Comparison of ENCODE assay signal across 12 cellular contexts in genomic region chr9:15403155-15403554, GRCh38. TPM values are rescaled to one million over a fixed set of nuclear protein-coding genes. Genes with fewer than 3 reads are reported as not detected.
A peak's percentile ranks its signal among the peaks of the same experiment; 100 is the strongest.
DNase-seq lines count a peak whose midpoint lies in the region; ATAC-seq and TF ChIP-seq lines count a peak whose summit lies in the region.
"Had no signal": no experiment of that assay in that cellular context is flagged by ENCODE, and none has a peak within 500 bp of the region (broad histone marks: within the 10 kb centered on the region; RNA-seq: fewer than 3 reads in every experiment).

No MANE protein-coding gene starts in this region.

- H3K36me3 Mint-ChIP-seq in activated T-cell treated with anti-CD3 and anti-CD28 coated beads, Interleukin-2, amount 50 U/mL, for 72 hours (ENCODE audit: insufficient read depth in 2 of 2) = peaks cover 3 to 7% of the 10 kb centered on the region in 2 donors
- H3K36me3 Mint-ChIP-seq in stimulated activated effector memory CD8-positive, alpha-beta T cell treated with anti-CD3 and anti-CD28 coated beads, Interleukin-12 subunit alpha, Interleukin-12 subunit beta, amount 100 ng/mL, for 72 hours = no peaks in the 10 kb centered on the region

- H3K27me3 ChIP-seq in MG63 = peaks cover 5% of the 10 kb centered on the region; the same call in 1 of the 2 replicates
- H3K27me3 ChIP-seq in colonic mucosa = no peaks in the 10 kb centered on the region
- H3K27me3 ChIP-seq: testis had no signal

- H3K4me3 Mint-ChIP-seq in activated T-cell treated with anti-CD3 and anti-CD28 coated beads, Interleukin-2, amount 50 U/mL, for 72 hours = no peak overlapping the region
- H3K4me3 Mint-ChIP-seq in stimulated activated effector memory CD8-positive, alpha-beta T cell treated with anti-CD3 and anti-CD28 coated beads, Interleukin-12 subunit alpha, Interleukin-12 subunit beta, amount 100 ng/mL, for 72 hours = no peak overlapping the region
- H3K4me3 Mint-ChIP-seq: central memory CD8-positive, alpha-beta T cell; T-helper 2 cell treated with Interferon-gamma antibody and Interleukin-4, amounts not matched to agents 5 μg/mL and 100 μg/mL, for 36 hours had no signal

- no peaks in the 10 kb centered on the region for H3K4me1 Mint-ChIP-seq in activated T-cell treated with anti-CD3 and anti-CD28 coated beads, Interleukin-2, amount 50 U/mL, for 72 hours (ENCODE audit: low read depth)
- no peaks in the 10 kb centered on the region for H3K4me1 Mint-ChIP-seq in stimulated activated effector memory CD8-positive, alpha-beta T cell treated with anti-CD3 and anti-CD28 coated beads, Interleukin-12 subunit alpha, Interleukin-12 subunit beta, amount 100 ng/mL, for 72 hours
- H3K4me1 Mint-ChIP-seq: central memory CD8-positive, alpha-beta T cell had no signal

- H3K27ac Mint-ChIP-seq in activated T-cell treated with anti-CD3 and anti-CD28 coated beads, Interleukin-2, amount 50 U/mL, for 72 hours = no peak overlapping the region
- no peak overlapping the region for H3K27ac Mint-ChIP-seq in stimulated activated effector memory CD8-positive, alpha-beta T cell treated with anti-CD3 and anti-CD28 coated beads, Interleukin-12 subunit alpha, Interleukin-12 subunit beta, amount 100 ng/mL, for 72 hours
- H3K27ac Mint-ChIP-seq: T-helper 2 cell treated with Interferon-gamma antibody and Interleukin-4, amounts not matched to agents 5 μg/mL and 100 μg/mL, for 36 hours had no signal

- H3K27ac ChIP-seq in colonic mucosa = no peak overlapping the region
- H3K27ac ChIP-seq: testis had no signal

- H3K9me3 Mint-ChIP-seq in activated T-cell treated with anti-CD3 and anti-CD28 coated beads, Interleukin-2, amount 50 U/mL, for 72 hours = peaks cover 3 to 5% of the 10 kb centered on the region in 2 donors
- peaks cover 6% of the 10 kb centered on the region for H3K9me3 Mint-ChIP-seq in stimulated activated effector memory CD8-positive, alpha-beta T cell treated with anti-CD3 and anti-CD28 coated beads, Interleukin-12 subunit alpha, Interleukin-12 subunit beta, amount 100 ng/mL, for 72 hours
- H3K9me3 Mint-ChIP-seq: central memory CD8-positive, alpha-beta T cell had no signal

- peak; percentile 28 for TF ChIP-seq CTCF in colonic mucosa (IDR thresholded peaks at IDR 0.05)

- H3K9me3 ChIP-seq in MG63 = peaks cover 10% of the 10 kb centered on the region
- H3K9me3 ChIP-seq in colonic mucosa = no peaks in the 10 kb centered on the region
- H3K9me3 ChIP-seq: testis had no signal

- H3K4me3 ChIP-seq in MG63 = no peak overlapping the region
- no peak overlapping the region for H3K4me3 ChIP-seq in colonic mucosa
- H3K4me3 ChIP-seq: testis had no signal

- H3K36me3 ChIP-seq in MG63 (no peaks in the 10 kb centered on the region), colonic mucosa (no peaks in the 10 kb centered on the region)

- no peaks in the 10 kb centered on the region for H3K4me1 ChIP-seq in colonic mucosa
- H3K4me1 ChIP-seq: testis had no signal

- DNase-seq in activated T-cell treated with anti-CD3 and anti-CD28 coated beads, Interleukin-2, amount 50 U/mL, for 72 hours = peak in 1 of 2 donors; percentile 4
- DNase-seq in activated T-cell treated with anti-CD3 and anti-CD28 coated beads for 4 hours = no peak
- DNase-seq in MG63 = peak; percentile 44
- DNase-seq in colonic mucosa = no peak
- DNase-seq in stimulated activated effector memory CD8-positive, alpha-beta T cell treated with anti-CD3 and anti-CD28 coated beads, Interleukin-12 subunit alpha, Interleukin-12 subunit beta, amount 100 ng/mL, for 72 hours (ENCODE audit: low spot score in 2 of 2) = no peak
- DNase-seq: DMS79, testis had no signal

- no peak overlapping the region for H3K9ac ChIP-seq in colonic mucosa (ENCODE audit: low read depth in 2 of 2, low read length in 2 of 2)

- H3K27me3 Mint-ChIP-seq in activated T-cell treated with anti-CD3 and anti-CD28 coated beads, Interleukin-2, amount 50 U/mL, for 72 hours (ENCODE audit: low read depth) = no peaks in the 10 kb centered on the region
- H3K27me3 Mint-ChIP-seq: central memory CD8-positive, alpha-beta T cell had no signal

- peak; percentile 32 to 61 for ATAC-seq in activated T-cell treated with anti-CD3 and anti-CD28 coated beads, Interleukin-2, amount 50 U/mL, for 72 hours (replicated peaks in 1 of 2)
- peak; percentile 66 for ATAC-seq in stimulated activated effector memory CD8-positive, alpha-beta T cell treated with anti-CD3 and anti-CD28 coated beads, Interleukin-12 subunit alpha, Interleukin-12 subunit beta, amount 100 ng/mL, for 72 hours
- no peak for ATAC-seq in GM21786 (IDR thresholded peaks at IDR 0.05; ENCODE audit: unreplicated experiment)
- no peak for ATAC-seq in GM21619 (IDR thresholded peaks at IDR 0.05; ENCODE audit: unreplicated experiment)
- no peak for ATAC-seq in GM18870 (IDR thresholded peaks at IDR 0.05; ENCODE audit: unreplicated experiment)

- intact Hi-C loops in colonic mucosa (cut with DNase I) = loop anchor here (10.0 kb wide), 1 partner anchor 68 kb away; no protein-coding TSS in a partner anchor

RNA-seq across cellular contexts. Expression of gene SNAPC3, which starts 19.5 kb away (rescaled TPM):
- 10 to 100 TPM; 16.9 to 18.7 TPM for total RNA-seq in activated T-cell treated with anti-CD3 and anti-CD28 coated beads, Interleukin-2, amount 50 U/mL, for 72 hours
- total RNA-seq in MG63 (2014; rRNA removed; shearing (Covaris generic); ENCODE audit: low replicate concordance) = 132 and 172 TPM in 2 replicates
- total RNA-seq in colonic mucosa = 10 to 100 TPM; 36.9 to 56.6 TPM

Comparison
In these comparisons a context has a peak if more than half of its experiments do, and no peak if none do; other contexts are left out.
1. ATAC-seq: peak in activated T-cell treated with anti-CD3 and anti-CD28 coated beads, Interleukin-2, amount 50 U/mL, for 72 hours (2 of 2) and stimulated activated effector memory CD8-positive, alpha-beta T cell treated with anti-CD3 and anti-CD28 coated beads, Interleukin-12 subunit alpha, Interleukin-12 subunit beta, amount 100 ng/mL, for 72 hours (single experiment); none in GM21786 (single experiment), GM21619 (single experiment) and GM18870 (single experiment).